8 cellular contexts compared by ENCODE assay signal in genomic region chr20:43916073-43916874, GRCh38. TPM values are rescaled to one million over a fixed set of nuclear protein-coding genes. Genes with fewer than 3 reads are reported as not detected.
DNase-seq lines count a peak whose midpoint lies in the region; ATAC-seq, FAIRE-seq and TF ChIP-seq lines count a peak whose summit lies in the region.

No MANE protein-coding gene starts in this region.

- DNase-seq in A549 (ENCODE audit: low read depth in 1 of 2, low spot score in 1 of 2) (no peak), HFF-Myc (ENCODE audit: extremely low read depth, low read depth) (no peak), cardiac fibroblast (ENCODE audit: low read depth in 2 of 2) (peak; percentile 48 to 51), lung microvascular endothelial cell (ENCODE audit: low read depth in 2 of 2) (peak; percentile 8 to 20), NCI-H2227 treated with DMSO at 0.1 percent for 48 hours (lab: John Stamatoyannopoulos, UW) (no peak), Caco-2 (no peak), NCI-H146 treated with DMSO at 0.1 percent for 48 hours (lab: John Stamatoyannopoulos, UW; ENCODE audit: unreplicated experiment) (no peak)

- no peaks in the 10 kb centered on the region for H3K36me3 ChIP-seq in Caco-2 (ENCODE audit: control insufficient read depth, insufficient read depth, low read length)

- peaks cover 24% of the 10 kb centered on the region for H3K27me3 Mint-ChIP-seq in Caco-2 (ENCODE audit: insufficient read depth, unreplicated experiment)

- H3K4me2 ChIP-seq in A549 = 0 out of 3 replicates have a peak overlapping the region, but pooled peaks have one; percentile 11

- ATAC-seq in A549 = no peak
- no peak for ATAC-seq in HG03469 (IDR thresholded peaks at IDR 0.05; ENCODE audit: unreplicated experiment)

- H3K27ac Mint-ChIP-seq in Caco-2 (ENCODE audit: unreplicated experiment) = no peak overlapping the region

- 94% methylated on average over 44 of the region's 50 CpGs for WGBS in A549 (ENCODE audit: missing lambda C conversion rate)

- H3K4me3 ChIP-seq in A549 (no peak overlapping the region), HFF-Myc (replicated peaks; ENCODE audit: low read depth, low read length) (peak overlapping the region; percentile 40), cardiac fibroblast (replicated peaks in 1 of 2; ENCODE audit: low read depth in 2 of 2, low read length in 2 of 2) (peak overlapping the region; percentile 61 to 64), Caco-2 (ENCODE audit: low read depth, low read length) (no peak overlapping the region)

- no peak for TF ChIP-seq RAD21 in A549 (conservative IDR thresholded peaks at IDR 0.05 in 1 of 2, IDR thresholded peaks at IDR 0.05 in 1 of 2)

- H3K4me1 Mint-ChIP-seq in Caco-2 (ENCODE audit: low read depth, unreplicated experiment) = no peaks in the 10 kb centered on the region

- peaks cover 23% of the 10 kb centered on the region for H3K9me3 Mint-ChIP-seq in Caco-2 (ENCODE audit: unreplicated experiment)

- no peak for TF ChIP-seq POLR2A in A549 (IDR thresholded peaks at IDR 0.05; ENCODE audit: low read length)

- CTCF ChIA-PET in A549 (lab: Yijun Ruan, JAX) (interaction anchor here (0.6 kb wide), 1 partner anchor 75 kb away, joined by 3 read pairs; no protein-coding TSS in a partner anchor), Caco-2 (lab: Charles Lee) (no interaction called here)

- intact Hi-C loops in Caco-2 (cut with micrococcal nuclease; ENCODE audit: unreplicated experiment) = no loop called here

- H3K4me1 ChIP-seq in A549 (peaks cover 20% of the 10 kb centered on the region), Caco-2 (peaks cover 5% of the 10 kb centered on the region; the same call in 1 of the 2 replicates)

- POLR2A ChIA-PET in A549 (lab: Yijun Ruan, JAX) = no interaction called here
- POLR2A ChIA-PET in Caco-2 (lab: Charles Lee) = interaction anchor here (0.6 kb wide), 1 partner anchor 18 kb away, joined by 7 read pairs; no protein-coding TSS in a partner anchor

- no peak for FAIRE-seq in A549 (lab: Jason Lieb, UNC)

- H3K4me3 Mint-ChIP-seq in Caco-2 (ENCODE audit: unreplicated experiment) = no peak overlapping the region

- H3K36me3 Mint-ChIP-seq in Caco-2 (ENCODE audit: insufficient read depth, unreplicated experiment) = no peaks in the 10 kb centered on the region

- TF ChIP-seq EP300 in A549 (IDR thresholded peaks at IDR 0.05) = no peak

- BruUV-seq in Caco-2 (replicated peaks; lab: Mats Ljungman, UMichigan) = no TSS peak

- H3K9me3 ChIP-seq in A549 = peaks cover 17% of the 10 kb centered on the region
- H3K9me3 ChIP-seq in Caco-2 = peaks cover 28% of the 10 kb centered on the region

- TF ChIP-seq CTCF in A549 (IDR thresholded peaks at IDR 0.05) (no peak), HFF-Myc (IDR thresholded peaks at IDR 0.05; ENCODE audit: low read depth, low read length, missing control alignments) (no peak), cardiac fibroblast (IDR thresholded peaks at IDR 0.05; ENCODE audit: low read depth, low read length) (no peak), Caco-2 (IDR thresholded peaks at IDR 0.05; ENCODE audit: insufficient read depth in 1 of 2, low read depth in 1 of 2, low read length in 1 of 2, severe bottlenecking in 1 of 2, unreplicated experiment in 1 of 2) (no peak)

- H3K27me3 ChIP-seq in Caco-2 (replicated peaks; ENCODE audit: control insufficient read depth, insufficient read depth, low read length) = peaks cover 8% of the 10 kb centered on the region

- H3K27ac ChIP-seq in A549 = peak overlapping the region in 1 of 2 experiments; percentile 53; a peak in 3 of 6 replicates

TF ChIP-seq in A549, 52 proteins besides CTCF, POLR2A, EP300 and RAD21:
- TF ChIP-seq HOXA7 (CRISPR knock-in tag; IDR thresholded peaks at IDR 0.05) (no peak), E2F6 (IDR thresholded peaks at IDR 0.05; ENCODE audit: borderline replicate concordance, low read depth) (no peak), CHD2 (IDR thresholded peaks at IDR 0.05; ENCODE audit: low read length, partially characterized antibody) (no peak), SREBF2 (IDR thresholded peaks at IDR 0.05) (no peak), MAZ (IDR thresholded peaks at IDR 0.05; ENCODE audit: borderline replicate concordance, low read depth, low read length) (no peak)
TF ChIP-seq in A549: peak in this region for 0.

RNA-seq across cellular contexts. Expression of gene TOX2, which starts 1.6 kb away (rescaled TPM):
- polyA plus RNA-seq in A549 (2011; rRNA removed) = 2.5 and 3.4 TPM in 2 replicates
- polyA plus RNA-seq in A549 (2012; cell fraction: cytosol; rRNA removed) = 3.6 and 4.5 TPM in 2 replicates
- 5.1 and 5.7 TPM in 2 replicates for polyA plus RNA-seq in A549 (2012; cell fraction: nucleus; rRNA removed)
- polyA plus RNA-seq in A549 (2017; fragmentation: RNase III; extraction: RNeasy Plus Mini Kit Qiagen cat#74134 plus additional on column Dnase treatment) = 4.9 to 7.2 TPM (median 5.3 TPM) in 3 replicates
- polyA minus RNA-seq in A549 (2011; rRNA and poly(A)+ RNA removed) = 1.6 and 3.3 TPM in 2 replicates
- total RNA-seq in lung microvascular endothelial cell = 0.60 and 1.7 TPM in 2 replicates
- not detected in 2 replicates for total RNA-seq in Caco-2 (2022)

Comparison
In these comparisons a context has a peak if more than half of its experiments do, and no peak if none do; other contexts are left out.
1. DNase-seq: peak in cardiac fibroblast (2 of 2) and lung microvascular endothelial cell (2 of 2); none in A549 (0 of 2), HFF-Myc (single experiment), NCI-H2227 treated with DMSO at 0.1 percent for 48 hours (single experiment), Caco-2 (0 of 2) and NCI-H146 treated with DMSO at 0.1 percent for 48 hours (single experiment).
2. H3K4me3 ChIP-seq: peak in HFF-Myc (single experiment) and cardiac fibroblast (2 of 2); none in A549 (single experiment) and Caco-2 (single experiment).